22 cellular contexts compared by ENCODE assay signal in the genomic region with DNA sequence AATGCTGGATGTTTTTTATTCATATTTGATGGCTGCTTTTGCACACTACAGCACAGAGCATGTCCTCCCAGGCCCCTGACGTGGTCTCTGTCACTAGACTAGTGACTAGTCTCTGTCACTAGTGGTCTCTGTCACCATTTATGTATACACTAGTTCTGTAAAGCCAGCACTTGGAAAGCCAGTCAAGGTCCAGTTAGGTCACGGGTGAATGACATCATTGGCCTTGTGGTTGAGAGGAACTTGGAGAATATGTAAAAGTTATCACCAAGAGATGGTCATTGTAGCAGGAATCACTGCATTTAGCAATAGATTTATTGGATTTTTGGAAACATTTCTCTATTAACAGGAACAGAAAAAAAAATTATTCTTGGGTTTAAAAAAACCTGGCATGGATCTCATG.
"Had no signal": no experiment of that assay in that cellular context is flagged by ENCODE, and none has a peak within 500 bp of the region (broad histone marks: within the 10 kb centered on the region; RNA-seq: fewer than 3 reads in every experiment).

No MANE protein-coding gene starts in this region.

- H3K9me3 Mint-ChIP-seq: activated naive CD4-positive, alpha-beta T cell treated with anti-CD3 and anti-CD28 coated beads, Interleukin-2, amount 50 U/mL, for 72 hours; natural killer cell treated with Interleukin-12 subunit alpha and Interleukin-12 subunit beta and Interleukin-15 and Interleukin-18, amount 100 ng/mL, for 72 hours; stimulated activated memory B cell treated with anti-CD40 and anti-IgM and Interleukin-4, amounts not matched to agents 10 μg/mL and 1 μg/mL and 100 μg/mL, for 72 hours; T-cell had no signal

- DNase-seq: activated CD4-positive, alpha-beta T cell treated with anti-CD3 and anti-CD28 coated beads for 1 hour; activated CD4-positive, alpha-beta T cell treated with anti-CD3 and anti-CD28 coated beads, Interleukin-2, amount 50 U/mL, for 1 hour; activated CD8-positive, alpha-beta T cell treated with anti-CD3 and anti-CD28 coated beads, Interleukin-2, amount 10 ng/mL, durations not matched to agents 7 days and 5 days; aorta; caudate nucleus; dermis blood vessel endothelial cell; effector CD8-positive, alpha-beta T cell; foreskin melanocyte; hypothalamus; left ventricle myocardium superior; mammary epithelial cell; ovary; stimulated activated CD4-positive, alpha-beta T cell treated with anti-CD3 and anti-CD28 coated beads, Interleukin-15, amount 100 ng/mL, for 24 hours; T-cell; WERI-Rb-1 had no signal

- H3K27ac Mint-ChIP-seq: activated CD8-positive, alpha-beta T cell treated with anti-CD3 and anti-CD28 coated beads, Interleukin-2, amount 10 ng/mL, durations not matched to agents 7 days and 5 days; activated naive CD4-positive, alpha-beta T cell treated with anti-CD3 and anti-CD28 coated beads, Interleukin-2, amount 50 U/mL, for 72 hours; natural killer cell treated with Interleukin-12 subunit alpha and Interleukin-12 subunit beta and Interleukin-15 and Interleukin-18, amount 100 ng/mL, for 72 hours; stimulated activated memory B cell treated with anti-CD40 and anti-IgM and Interleukin-4, amounts not matched to agents 10 μg/mL and 1 μg/mL and 100 μg/mL, for 72 hours; T-cell; T-helper 2 cell treated with Interferon-gamma antibody and Interleukin-4, amounts not matched to agents 5 μg/mL and 100 μg/mL, for 36 hours had no signal

- H3K4me2 ChIP-seq: smooth muscle cell had no signal

- H3K4me3 Mint-ChIP-seq: activated CD8-positive, alpha-beta T cell treated with anti-CD3 and anti-CD28 coated beads, Interleukin-2, amount 10 ng/mL, durations not matched to agents 7 days and 5 days; brain; natural killer cell treated with Interleukin-12 subunit alpha and Interleukin-12 subunit beta and Interleukin-15 and Interleukin-18, amount 100 ng/mL, for 72 hours; stimulated activated memory B cell treated with anti-CD40 and anti-IgM and Interleukin-4, amounts not matched to agents 10 μg/mL and 1 μg/mL and 100 μg/mL, for 72 hours; T-cell; T-helper 2 cell treated with Interferon-gamma antibody and Interleukin-4, amounts not matched to agents 5 μg/mL and 100 μg/mL, for 36 hours had no signal

- H3K27ac ChIP-seq: neutrophil, ovary, WERI-Rb-1 had no signal

- H3K4me1 Mint-ChIP-seq: stimulated activated memory B cell treated with anti-CD40 and anti-IgM and Interleukin-4, amounts not matched to agents 10 μg/mL and 1 μg/mL and 100 μg/mL, for 72 hours had no signal

- H3K36me3 Mint-ChIP-seq: activated naive CD4-positive, alpha-beta T cell treated with anti-CD3 and anti-CD28 coated beads, Interleukin-2, amount 50 U/mL, for 72 hours; brain; natural killer cell treated with Interleukin-12 subunit alpha and Interleukin-12 subunit beta and Interleukin-15 and Interleukin-18, amount 100 ng/mL, for 72 hours; stimulated activated memory B cell treated with anti-CD40 and anti-IgM and Interleukin-4, amounts not matched to agents 10 μg/mL and 1 μg/mL and 100 μg/mL, for 72 hours; T-cell had no signal

- H3K9me3 ChIP-seq: neutrophil, ovary had no signal

- H3K4me3 ChIP-seq: ovary, smooth muscle cell had no signal

- H3K36me3 ChIP-seq: neutrophil, ovary, WERI-Rb-1 had no signal

- H3K27me3 ChIP-seq: ovary had no signal
